Comparison of ENCODE assay signal across 25 cellular contexts in the genomic region with DNA sequence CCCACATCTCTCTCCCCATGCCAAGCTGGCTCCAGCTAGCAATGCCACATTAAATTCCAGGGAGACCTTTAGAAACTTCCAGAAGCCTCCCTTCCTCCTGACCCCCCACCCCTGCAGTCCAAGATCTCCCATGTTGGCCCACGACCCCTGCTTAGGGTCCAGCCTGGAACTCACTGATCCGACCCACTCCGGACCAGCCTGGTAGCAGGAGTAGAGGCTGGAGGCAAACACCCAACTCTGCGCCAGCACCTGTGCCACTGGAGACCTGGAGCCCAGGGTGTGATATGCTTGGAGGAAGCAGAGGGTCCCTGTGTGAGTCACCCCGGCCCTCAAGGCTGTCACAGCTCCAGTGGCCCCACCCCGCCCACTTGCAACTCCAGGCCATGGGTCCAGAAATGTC. TPM values are rescaled to one million over a fixed set of nuclear protein-coding genes. Genes with fewer than 3 reads are reported as not detected.
"Had no signal": no experiment of that assay in that cellular context is flagged by ENCODE, and none has a peak within 500 bp of the region (broad histone marks: within the 10 kb centered on the region; RNA-seq: fewer than 3 reads in every experiment).

No MANE protein-coding gene starts in this region.

- H3K27ac ChIP-seq: esophagus muscularis mucosa, foreskin keratinocyte, gastroesophageal sphincter, heart left ventricle, hepatocyte, neutrophil, pancreas, prostate gland, sigmoid colon, stomach, thyroid gland had no signal

- H3K9me3 ChIP-seq: esophagus muscularis mucosa, gastroesophageal sphincter, heart left ventricle, neutrophil, pancreas, prostate gland, sigmoid colon, stomach, thyroid gland had no signal

- H3K36me3 ChIP-seq: esophagus muscularis mucosa, gastroesophageal sphincter, heart left ventricle, neutrophil, pancreas, prostate gland, sigmoid colon, stomach, thyroid gland had no signal

- H3K4me3 ChIP-seq: esophagus muscularis mucosa, gastroesophageal sphincter, heart left ventricle, hepatocyte, lung, pancreas, prostate gland, sigmoid colon, stomach, thyroid gland had no signal

- DNase-seq: cortex of kidney; effector CD8-positive, alpha-beta T cell; endodermal cell; foreskin keratinocyte; heart left ventricle; kidney glomerular epithelial cell; natural killer cell; pancreas; sigmoid colon; stimulated activated CD4-positive, alpha-beta T cell treated with anti-CD3 and anti-CD28 coated beads, Interleukin-2, amount 100 ng/mL, for 24 hours; stimulated activated CD4-positive, alpha-beta T cell treated with anti-CD3 and anti-CD28 coated beads, Interleukin-4, amount 100 ng/mL, for 24 hours; stimulated activated naive CD4-positive, alpha-beta T cell treated with Interleukin-2 at 50 U/mL for 16 hours; stomach; thyroid gland; trophoblast cell had no signal

RNA-seq across cellular contexts. Expression of a gene that starts 3.3 kb away (rescaled TPM):
- total RNA-seq: skeletal muscle tissue had no signal

RNA-seq across cellular contexts. Expression of a gene that starts 18.7 kb away (rescaled TPM):
- total RNA-seq: sigmoid colon, skeletal muscle tissue had no signal

RNA-seq across cellular contexts. Expression of a gene that starts 37.6 kb away (rescaled TPM):
- total RNA-seq: endodermal cell, epithelial cell of proximal tubule, liver, mononuclear cell, sigmoid colon, skeletal muscle tissue had no signal
